ENCODE assay signal across 23 cellular contexts in genomic region chr6:89324304-89324703, GRCh38. TPM values are rescaled to one million over a fixed set of nuclear protein-coding genes. Genes with fewer than 3 reads are reported as not detected.
"Had no signal": no experiment of that assay in that cellular context is flagged by ENCODE, and none has a peak within 500 bp of the region (broad histone marks: within the 10 kb centered on the region; RNA-seq: fewer than 3 reads in every experiment).

No MANE protein-coding gene starts in this region.

- H3K4me3 Mint-ChIP-seq: activated CD4-positive, alpha-beta memory T cell treated with anti-CD3 and anti-CD28 coated beads for 36 hours; activated CD8-positive, alpha-beta memory T cell treated with anti-CD3 and anti-CD28 coated beads, Interleukin-2, amount 10 ng/mL, durations not matched to agents 7 days and 5 days; activated naive CD4-positive, alpha-beta T cell treated with anti-CD3 and anti-CD28 coated beads, Interleukin-2, amount 10 ng/mL, durations not matched to agents 7 days and 5 days; nephron; T-helper 1 cell treated with Interleukin-12 subunit alpha and Interleukin-12 subunit beta and Interleukin-4 antibody, amounts not matched to agents 30 μg/mL and 1 μg/mL, for 36 hours had no signal

- H2AFZ ChIP-seq: parathyroid adenoma had no signal

- H3K79me2 ChIP-seq: parathyroid adenoma had no signal

- H3K27me3 ChIP-seq: sigmoid colon, spleen, tibial nerve had no signal

- ATAC-seq: activated CD8-positive, alpha-beta memory T cell treated with anti-CD3 and anti-CD28 coated beads, Interleukin-2, amount 10 ng/mL, durations not matched to agents 7 days and 5 days; left ventricle myocardium superior; stimulated activated naive CD8-positive, alpha-beta T cell treated with anti-CD3 and anti-CD28 coated beads, Interleukin-15, Interleukin-2, amounts not matched to agents 100 U/mL and 50 U/mL, for 24 hours had no signal

- H3K9ac ChIP-seq: parathyroid adenoma had no signal

- H3K4me1 ChIP-seq: parathyroid adenoma had no signal

- H3K4me1 Mint-ChIP-seq: activated CD8-positive, alpha-beta memory T cell treated with anti-CD3 and anti-CD28 coated beads, Interleukin-2, amount 10 ng/mL, durations not matched to agents 7 days and 5 days; activated naive CD4-positive, alpha-beta T cell treated with anti-CD3 and anti-CD28 coated beads, Interleukin-2, amount 10 ng/mL, durations not matched to agents 7 days and 5 days had no signal

- H3K27me3 Mint-ChIP-seq: activated CD4-positive, alpha-beta memory T cell treated with anti-CD3 and anti-CD28 coated beads for 36 hours; activated CD8-positive, alpha-beta memory T cell treated with anti-CD3 and anti-CD28 coated beads, Interleukin-2, amount 10 ng/mL, durations not matched to agents 7 days and 5 days; activated naive CD4-positive, alpha-beta T cell treated with anti-CD3 and anti-CD28 coated beads, Interleukin-2, amount 10 ng/mL, durations not matched to agents 7 days and 5 days had no signal

- H3K4me3 ChIP-seq: coronary artery, sigmoid colon, spleen, tibial nerve had no signal

- H3K9me3 Mint-ChIP-seq: activated CD4-positive, alpha-beta memory T cell treated with anti-CD3 and anti-CD28 coated beads for 36 hours; activated naive CD4-positive, alpha-beta T cell treated with anti-CD3 and anti-CD28 coated beads, Interleukin-2, amount 10 ng/mL, durations not matched to agents 7 days and 5 days; T-helper 1 cell treated with Interleukin-12 subunit alpha and Interleukin-12 subunit beta and Interleukin-4 antibody, amounts not matched to agents 30 μg/mL and 1 μg/mL, for 36 hours had no signal

- H3K27ac Mint-ChIP-seq: activated CD4-positive, alpha-beta memory T cell treated with anti-CD3 and anti-CD28 coated beads for 36 hours; activated CD8-positive, alpha-beta memory T cell treated with anti-CD3 and anti-CD28 coated beads, Interleukin-2, amount 10 ng/mL, durations not matched to agents 7 days and 5 days; activated naive CD4-positive, alpha-beta T cell treated with anti-CD3 and anti-CD28 coated beads, Interleukin-2, amount 10 ng/mL, durations not matched to agents 7 days and 5 days; T-helper 1 cell treated with Interleukin-12 subunit alpha and Interleukin-12 subunit beta and Interleukin-4 antibody, amounts not matched to agents 30 μg/mL and 1 μg/mL, for 36 hours had no signal

- H3K9me3 ChIP-seq: sigmoid colon, spleen had no signal

- DNase-seq: activated CD4-positive, alpha-beta memory T cell treated with anti-CD3 and anti-CD28 coated beads for 36 hours; activated CD4-positive, alpha-beta T cell treated with anti-CD3 and anti-CD28 coated beads for 4 hours; activated CD4-positive, CD25-positive, alpha-beta regulatory T cell; activated CD8-positive, alpha-beta memory T cell treated with anti-CD3 and anti-CD28 coated beads, Interleukin-2, amount 10 ng/mL, durations not matched to agents 7 days and 5 days; activated effector memory CD4-positive, alpha-beta T cell treated with anti-CD3 and anti-CD28 coated beads, Interleukin-2, amount 50 U/mL, for 16 hours; activated naive CD4-positive, alpha-beta T cell treated with anti-CD3 and anti-CD28 coated beads, Interleukin-2, amount 10 ng/mL, durations not matched to agents 7 days and 5 days; activated T-cell treated with anti-CD3 and anti-CD28 coated beads for 4 hours; amygdala; cerebellar nuclear complex; hippocampal formation; kidney glomerular epithelial cell; left ventricle myocardium superior; mammary epithelial cell; sigmoid colon; spleen; stimulated activated CD4-positive, alpha-beta T cell treated with anti-CD3 and anti-CD28 coated beads, Interleukin-4, amount 100 ng/mL, for 1 hour; stimulated activated naive CD8-positive, alpha-beta T cell treated with anti-CD3 and anti-CD28 coated beads, Interleukin-15, Interleukin-2, amounts not matched to agents 100 U/mL and 50 U/mL, for 24 hours; T1000 had no signal

- H3K27ac ChIP-seq: coronary artery, parathyroid adenoma had no signal

RNA-seq across cellular contexts. Expression of gene GABRR2, which starts 9.2 kb away (rescaled TPM):
- total RNA-seq: mammary epithelial cell had no signal
- polyA plus RNA-seq: mammary epithelial cell had no signal
